ENCODE assay signal across 12 cellular contexts in the genomic region with DNA sequence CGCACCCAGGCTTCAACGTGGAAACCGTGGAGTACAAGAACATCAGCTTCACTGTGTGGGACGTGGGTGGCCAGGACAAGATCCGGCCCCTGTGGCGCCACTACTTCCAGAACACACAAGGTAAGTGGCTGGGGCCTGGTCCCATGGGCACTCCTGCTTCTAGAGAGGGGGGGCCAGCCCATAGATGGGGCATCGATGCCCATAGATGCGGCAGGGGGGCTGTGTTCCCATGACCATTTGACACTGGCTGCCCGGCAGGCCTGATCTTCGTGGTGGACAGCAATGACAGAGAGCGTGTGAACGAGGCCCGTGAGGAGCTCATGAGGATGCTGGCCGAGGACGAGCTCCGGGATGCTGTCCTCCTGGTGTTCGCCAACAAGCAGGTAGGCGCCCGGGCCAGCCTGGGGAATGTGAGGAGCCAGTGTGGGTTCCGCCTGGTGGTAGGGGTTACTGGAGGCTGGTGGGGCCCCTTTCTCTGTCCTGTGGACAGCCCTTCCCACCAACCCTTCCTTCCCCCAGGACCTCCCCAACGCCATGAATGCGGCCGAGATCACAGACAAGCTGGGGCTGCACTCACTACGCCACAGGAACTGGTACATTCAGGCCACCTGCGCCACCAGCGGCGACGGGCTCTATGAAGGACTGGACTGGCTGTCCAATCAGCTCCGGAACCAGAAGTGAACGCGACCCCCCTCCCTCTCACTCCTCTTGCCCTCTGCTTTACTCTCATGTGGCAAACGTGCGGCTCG. TPM values are rescaled to one million over a fixed set of nuclear protein-coding genes. Genes with fewer than 3 reads are reported as not detected.
A peak's percentile ranks its signal among the peaks of the same experiment; 100 is the strongest.
DNase-seq lines count a peak whose midpoint lies in the region; ATAC-seq and TF ChIP-seq lines count a peak whose summit lies in the region.
"Had no signal": no experiment of that assay in that cellular context is flagged by ENCODE, and none has a peak within 500 bp of the region (broad histone marks: within the 10 kb centered on the region; RNA-seq: fewer than 3 reads in every experiment).

No MANE protein-coding gene starts in this region.

- H3K79me1 ChIP-seq in H9 (ENCODE audit: insufficient read depth, low read depth, low read length, poor library complexity, severe bottlenecking): peaks cover 8% of the 10 kb centered on the region

- H3K4me1 Mint-ChIP-seq in CD14-positive monocyte (peaks cover 34% of the 10 kb centered on the region), H9 (peaks cover 8 to 16% of the 10 kb centered on the region in 2 experiments), type B pancreatic cell (ENCODE audit: unreplicated experiment) (peaks cover 8% of the 10 kb centered on the region)
- peaks cover 38% of the 10 kb centered on the region for H3K4me1 Mint-ChIP-seq in central memory CD8-positive, alpha-beta T cell

- no peak overlapping the region for H4K91ac ChIP-seq in H9 (ENCODE audit: insufficient read length, low read depth, low read length)

- no peak overlapping the region for H2BK12ac ChIP-seq in H9 (ENCODE audit: insufficient read length, low read depth, low read length)

- H2BK5ac ChIP-seq in H9 (ENCODE audit: insufficient read length, low read length): no peak overlapping the region

- peaks cover 0 to 4% (median 3%) of the 10 kb centered on the region in 3 donors for H3K27me3 Mint-ChIP-seq in CD14-positive monocyte (ENCODE audit: low read depth in 3 of 3)
- H3K27me3 Mint-ChIP-seq in H9 (ENCODE audit: low read depth): no peaks in the 10 kb centered on the region
- no peaks in the 10 kb centered on the region for H3K27me3 Mint-ChIP-seq in central memory CD8-positive, alpha-beta T cell
- no peaks in the 10 kb centered on the region for H3K27me3 Mint-ChIP-seq in type B pancreatic cell

- no peak overlapping the region for H2BK120ac ChIP-seq in H9 (ENCODE audit: low read depth, low read length, poor library complexity, severe bottlenecking)

- no peak overlapping the region for H3K56ac ChIP-seq in H9 (ENCODE audit: insufficient read length, low read depth, low read length)

- H3K27me3 ChIP-seq in H9 (ENCODE audit: insufficient read depth, low read length) (no peaks in the 10 kb centered on the region), osteoblast (ENCODE audit: insufficient read depth, low read length) (no peaks in the 10 kb centered on the region)
- H3K27me3 ChIP-seq: BLaER1 had no signal

- no peak overlapping the region for H2BK15ac ChIP-seq in H9 (ENCODE audit: low read depth, low read length)

- H3K9me3 Mint-ChIP-seq in CD14-positive monocyte (peaks cover 5 to 16% (median 10%) of the 10 kb centered on the region in 7 donors), H9 (peaks cover 8 to 11% of the 10 kb centered on the region in 2 experiments), type B pancreatic cell (no peaks in the 10 kb centered on the region)
- H3K9me3 Mint-ChIP-seq in central memory CD8-positive, alpha-beta T cell: peaks cover 8% of the 10 kb centered on the region

- no peaks in the 10 kb centered on the region for H3K4me1 ChIP-seq in H9 (ENCODE audit: insufficient read depth, low read length)
- H3K4me1 ChIP-seq in osteoblast (ENCODE audit: insufficient read depth, low read length): peaks cover 10% of the 10 kb centered on the region

- intact Hi-C loops in CD14-positive monocyte (cut with micrococcal nuclease): no loop called here

- H3K23ac ChIP-seq in H9 (ENCODE audit: insufficient read length, low read depth, low read length): no peak overlapping the region

- H3K23me2 ChIP-seq in H9 (ENCODE audit: insufficient read length, low read depth, low read length, poor library complexity, severe bottlenecking): peaks cover 4% of the 10 kb centered on the region

- H2AFZ ChIP-seq in H9 (ENCODE audit: low read length): no peak overlapping the region
- H2AFZ ChIP-seq in osteoblast (ENCODE audit: low read length): no peak overlapping the region

- H2BK20ac ChIP-seq in H9 (ENCODE audit: low read depth, low read length, poor library complexity, severe bottlenecking): no peak overlapping the region

- H3K27ac Mint-ChIP-seq in CD14-positive monocyte (peak overlapping the region in 6 of 7 donors; percentile 53 to 79 (median 58)), H9 (peak overlapping the region in 1 of 3 experiments; percentile 67; a peak in 1 of 7 replicates), type B pancreatic cell (no peak overlapping the region)
- H3K27ac Mint-ChIP-seq in central memory CD8-positive, alpha-beta T cell (ENCODE audit: low read depth): peak overlapping the region; percentile 70

- ATAC-seq in central memory CD8-positive, alpha-beta T cell (replicated peaks; ENCODE audit: extremely low read depth, poor library complexity, severe bottlenecking): no peak
- ATAC-seq in HG02884 (IDR thresholded peaks at IDR 0.05; ENCODE audit: unreplicated experiment): no peak

- no peak overlapping the region for H2AK5ac ChIP-seq in H9 (ENCODE audit: insufficient read length, low read length)

- H3K27ac ChIP-seq in H9 (ENCODE audit: insufficient read length, low read depth, low read length) (no peak overlapping the region), osteoblast (ENCODE audit: low read depth, low read length) (no peak overlapping the region)
- H3K27ac ChIP-seq: BLaER1 had no signal

- H3K4me3 Mint-ChIP-seq in CD14-positive monocyte (no peak overlapping the region), H9 (peak overlapping the region in 1 of 2 experiments; percentile 18; a peak in 1 of 5 replicates), type B pancreatic cell (no peak overlapping the region)
- no peak overlapping the region for H3K4me3 Mint-ChIP-seq in central memory CD8-positive, alpha-beta T cell

- TF ChIP-seq CTCF in CD14-positive monocyte (IDR thresholded peaks at IDR 0.05) (no peak), H9 (conservative IDR thresholded peaks at IDR 0.05) (no peak), osteoblast (IDR thresholded peaks at IDR 0.05; ENCODE audit: extremely low read depth, low read depth, low read length) (no peak), type B pancreatic cell (conservative IDR thresholded peaks at IDR 0.05) (no peak)

- no CpG with 5 or more reads among the region's 34 CpGs for WGBS in H9 (ENCODE audit: extremely low coverage, insufficient read length, low lambda C conversion rate)

- H4K5ac ChIP-seq in H9 (ENCODE audit: insufficient read length, low read depth, low read length): no peak overlapping the region

- H4K8ac ChIP-seq in H9 (replicated peaks; ENCODE audit: insufficient read length, low read depth, low read length): no peak overlapping the region

- no peak overlapping the region for H3K4me3 ChIP-seq in osteoblast (ENCODE audit: insufficient read depth, low read length)
- H3K4me3 ChIP-seq: BLaER1 had no signal

- no peak overlapping the region for H3T11ph ChIP-seq in H9 (ENCODE audit: low read length)

- no peak overlapping the region for H3K9ac ChIP-seq in H9 (ENCODE audit: extremely low read depth, insufficient read length, low read length)
- H3K9ac ChIP-seq: BLaER1 had no signal

- H3K36me3 Mint-ChIP-seq in CD14-positive monocyte (peaks cover 46 to 71% of the 10 kb centered on the region in 2 donors), H9 (ENCODE audit: insufficient read depth in 1 of 3, low read depth in 3 of 3) (peaks cover 35 to 70% (median 67%) of the 10 kb centered on the region in 3 experiments; a peak in 6 of 7 replicates), type B pancreatic cell (peaks cover 28% of the 10 kb centered on the region)
- H3K36me3 Mint-ChIP-seq in central memory CD8-positive, alpha-beta T cell (ENCODE audit: insufficient read depth): peaks cover 61% of the 10 kb centered on the region

- H3K4me2 ChIP-seq in H9 (ENCODE audit: insufficient read depth, insufficient read length, low read length) (no peak overlapping the region), osteoblast (ENCODE audit: insufficient read depth, low read length) (no peak overlapping the region)
- H3K4me2 ChIP-seq: BLaER1 had no signal

- H4K20me1 ChIP-seq in H9 (ENCODE audit: control insufficient read depth, insufficient read depth, insufficient read length) (no peaks in the 10 kb centered on the region), osteoblast (ENCODE audit: insufficient read depth, low read length) (peaks cover 88% of the 10 kb centered on the region)

- H3K14ac ChIP-seq in H9 (ENCODE audit: insufficient read depth, low read length): no peak overlapping the region

- peaks cover 64% of the 10 kb centered on the region for H3K36me3 ChIP-seq in osteoblast (ENCODE audit: insufficient read depth, low read length)

- H3K18ac ChIP-seq in H9 (ENCODE audit: insufficient read length, low read depth, low read length): no peak overlapping the region

- H3K79me2 ChIP-seq in H9 (ENCODE audit: insufficient read depth, low read length): peaks cover 32% of the 10 kb centered on the region
- H3K79me2 ChIP-seq in osteoblast (ENCODE audit: insufficient read depth, low read length): peaks cover 100% of the 10 kb centered on the region

- DNase-seq in CD14-positive monocyte (ENCODE audit: low spot score) (no peak), H9 (peak; percentile 21), osteoblast (ENCODE audit: insufficient read length, low spot score, missing footprints) (peak; percentile 43), anterior cingulate cortex (lab: John Stamatoyannopoulos, UW) (no peak), type B pancreatic cell (ENCODE audit: extremely low spot score, unreplicated experiment) (no peak), DMS153 (lab: John Stamatoyannopoulos, UW) (no peak)
- DNase-seq in central memory CD8-positive, alpha-beta T cell (ENCODE audit: low spot score in 2 of 2): no peak
- DNase-seq: amygdala, NCI-H1930, NCI-H526 had no signal

- no peaks in the 10 kb centered on the region for H3K9me3 ChIP-seq in H9 (ENCODE audit: control insufficient read depth, low read depth, low read length)
- H3K9me3 ChIP-seq in osteoblast (ENCODE audit: low read depth, low read length): no peaks in the 10 kb centered on the region

- no peak overlapping the region for H3K4ac ChIP-seq in H9 (ENCODE audit: low read depth, low read length)

RNA-seq across cellular contexts. Expression of gene C1orf35, which starts 5.6 kb away (rescaled TPM):
- 10 to 100 TPM in 1 of 2 donors, 1 to 10 TPM in 1; 6.9 to 10.6 TPM for polyA plus RNA-seq in CD14-positive monocyte
- total RNA-seq in H9 (2021): 31.0 and 31.3 TPM in 2 replicates
- total RNA-seq in osteoblast: 5.3 and 5.4 TPM in 2 replicates
- 16.9 and 23.3 TPM in 2 replicates for total RNA-seq in type B pancreatic cell (ENCODE audit: low replicate concordance)

RNA-seq across cellular contexts. Expression of gene MRPL55, which starts 11.6 kb away (rescaled TPM):
- 100 to 1,000 TPM in 1 of 2 donors, 10 to 100 TPM in 1; 99.8 to 104 TPM for polyA plus RNA-seq in CD14-positive monocyte
- total RNA-seq in H9 (2021): 56.9 and 62.3 TPM in 2 replicates
- 34.5 and 51.4 TPM in 2 replicates for total RNA-seq in osteoblast
- total RNA-seq in type B pancreatic cell (ENCODE audit: low replicate concordance): 47.4 and 58.8 TPM in 2 replicates

RNA-seq across cellular contexts. Expression of gene ARF1, which starts 15.0 kb away (rescaled TPM):
- polyA plus RNA-seq in CD14-positive monocyte: 100 to 1,000 TPM; 580 to 603 TPM
- total RNA-seq in H9 (2021) (258 and 279 TPM in 2 replicates), osteoblast (231 and 248 TPM in 2 replicates), type B pancreatic cell (ENCODE audit: low replicate concordance) (288 and 401 TPM in 2 replicates)

RNA-seq across cellular contexts. Expression of gene GUK1, which starts 42.6 kb away (rescaled TPM):
- 100 to 1,000 TPM; 262 to 316 TPM for polyA plus RNA-seq in CD14-positive monocyte
- total RNA-seq in H9 (2021): 88.2 and 94.3 TPM in 2 replicates
- total RNA-seq in osteoblast: 253 and 278 TPM in 2 replicates
- total RNA-seq in type B pancreatic cell (ENCODE audit: low replicate concordance): 133 and 174 TPM in 2 replicates

RNA-seq across cellular contexts. Expression of gene GJC2, which starts 52.2 kb away (rescaled TPM):
- not detected for polyA plus RNA-seq in CD14-positive monocyte
- total RNA-seq in H9 (2021) (1.4 and 1.6 TPM in 2 replicates), osteoblast (0.88 and 1.4 TPM in 2 replicates), type B pancreatic cell (ENCODE audit: low replicate concordance) (0.76 and 1.3 TPM in 2 replicates)

Comparison
In these comparisons a context has a peak if more than half of its experiments do, and no peak if none do; other contexts are left out.
1. DNase-seq: peak in H9 (single experiment) and osteoblast (single experiment); none in CD14-positive monocyte (single experiment), central memory CD8-positive, alpha-beta T cell (0 of 2), anterior cingulate cortex (0 of 58), type B pancreatic cell (single experiment) and DMS153 (single experiment).